ENCODE assay signal across 21 cellular contexts in genomic region chr22:34592341-34592740, GRCh38.
"Had no signal": no experiment of that assay in that cellular context is flagged by ENCODE, and none has a peak within 500 bp of the region (broad histone marks: within the 10 kb centered on the region; RNA-seq: fewer than 3 reads in every experiment).

No MANE protein-coding gene starts in this region.

- H3K36me3 Mint-ChIP-seq: naive thymus-derived CD8-positive, alpha-beta T cell; stimulated activated effector memory CD8-positive, alpha-beta T cell treated with anti-CD3 and anti-CD28 coated beads, Interleukin-12 subunit alpha, Interleukin-12 subunit beta, amount 100 ng/mL, for 72 hours had no signal

- H3K27me3 ChIP-seq: gastrocnemius medialis, sigmoid colon, stomach, thyroid gland, vagina had no signal

- H3K9me3 Mint-ChIP-seq: nephron progenitor cell had no signal

- H3K4me1 Mint-ChIP-seq: naive thymus-derived CD8-positive, alpha-beta T cell; stimulated activated effector memory CD8-positive, alpha-beta T cell treated with anti-CD3 and anti-CD28 coated beads, Interleukin-12 subunit alpha, Interleukin-12 subunit beta, amount 100 ng/mL, for 72 hours had no signal

- DNase-seq: cortex of kidney; effector CD4-positive, alpha-beta T cell; gastrocnemius medialis; heart right ventricle; hippocampal formation; left ventricle myocardium superior; lower lobe of right lung; naive thymus-derived CD8-positive, alpha-beta T cell; nephron progenitor cell; nucleus accumbens; right cardiac atrium; sigmoid colon; stimulated activated CD4-positive, alpha-beta T cell treated with anti-CD3 and anti-CD28 coated beads, Interleukin-2, amount 100 ng/mL, for 24 hours; stimulated activated CD4-positive, alpha-beta T cell treated with anti-CD3 and anti-CD28 coated beads, Interleukin-4, amount 100 ng/mL, for 24 hours; stimulated activated naive CD4-positive, alpha-beta T cell treated with Interleukin-2 at 50 U/mL for 16 hours; stomach; thyroid gland; trophoblast cell had no signal

- H3K4me3 Mint-ChIP-seq: naive thymus-derived CD8-positive, alpha-beta T cell; nephron progenitor cell; stimulated activated effector memory CD8-positive, alpha-beta T cell treated with anti-CD3 and anti-CD28 coated beads, Interleukin-12 subunit alpha, Interleukin-12 subunit beta, amount 100 ng/mL, for 72 hours had no signal

- ATAC-seq: gastrocnemius medialis; heart right ventricle; left ventricle myocardium superior; lower lobe of right lung; naive thymus-derived CD8-positive, alpha-beta T cell; right cardiac atrium; stimulated activated effector memory CD8-positive, alpha-beta T cell treated with anti-CD3 and anti-CD28 coated beads, Interleukin-12 subunit alpha, Interleukin-12 subunit beta, amount 100 ng/mL, for 72 hours had no signal

- H3K27ac ChIP-seq: gastrocnemius medialis, heart right ventricle, lower lobe of right lung, prostate gland, sigmoid colon, stomach, thyroid gland, vagina had no signal

- H3K36me3 ChIP-seq: gastrocnemius medialis, heart right ventricle, lower lobe of right lung, prostate gland, sigmoid colon, stomach, thyroid gland, vagina had no signal

- H3K4me3 ChIP-seq: gastrocnemius medialis, heart right ventricle, lower lobe of right lung, prostate gland, sigmoid colon, stomach, thyroid gland, vagina had no signal

- H3K9me3 ChIP-seq: gastrocnemius medialis, lower lobe of right lung, prostate gland, sigmoid colon, thyroid gland, vagina had no signal

- H3K27ac Mint-ChIP-seq: naive thymus-derived CD8-positive, alpha-beta T cell; nephron progenitor cell; stimulated activated effector memory CD8-positive, alpha-beta T cell treated with anti-CD3 and anti-CD28 coated beads, Interleukin-12 subunit alpha, Interleukin-12 subunit beta, amount 100 ng/mL, for 72 hours had no signal

- H3K4me1 ChIP-seq: gastrocnemius medialis, heart right ventricle, lower lobe of right lung, prostate gland, sigmoid colon had no signal
